Comparison of ENCODE assay signal across 8 cellular contexts in genomic region chr15:40439461-40440299, GRCh38. TPM values are rescaled to one million over a fixed set of nuclear protein-coding genes. Genes with fewer than 3 reads are reported as not detected.
DNase-seq lines count a peak whose midpoint lies in the region; ATAC-seq, FAIRE-seq and TF ChIP-seq lines count a peak whose summit lies in the region.

No MANE protein-coding gene starts in this region.

- in situ Hi-C loops in Panc1 (cut with HindIII; ENCODE audit: low pct_unique_long_range_greater_than_20kb, low sequenced_read_pairs): no loop called here

- BruUV-seq in Panc1 (replicated peaks; lab: Mats Ljungman, UMichigan): no TSS peak

- H3K4me2 ChIP-seq in keratinocyte (ENCODE audit: control insufficient read depth, extremely low read depth, insufficient read depth, low read depth, low read length): peak overlapping the region; percentile 90

- FAIRE-seq in keratinocyte (lab: Jason Lieb, UNC): peak; percentile 49

- peaks cover 3% of the 10 kb centered on the region for H4K20me1 ChIP-seq in keratinocyte (ENCODE audit: control insufficient read depth, extremely low read depth, insufficient read depth, low read length)

- CTCF ChIA-PET in Panc1 (lab: Charles Lee): interaction anchor here (0.5 to 1.3 kb wide), 3 partner anchors 18 to 66 kb away, joined by 4 to 6 read pairs (median 6); no protein-coding TSS in a partner anchor

- peak overlapping the region; percentile 91 for H3K27ac ChIP-seq in Panc1 (ENCODE audit: low read length)
- peak overlapping the region; percentile 40 to 88 for H3K27ac ChIP-seq in breast epithelium
- no peak overlapping the region for H3K27ac ChIP-seq in keratinocyte (ENCODE audit: control insufficient read depth, insufficient read depth, low read length)

- peak; percentile 39 for DNase-seq in stimulated activated CD4-positive, alpha-beta T cell treated with anti-CD3 and anti-CD28 coated beads, Interleukin-1b, Interleukin-23, amount 100 ng/mL, for 48 hours
- DNase-seq in stimulated activated CD4-positive, alpha-beta T cell treated with anti-CD3 and anti-CD28 coated beads, Interleukin-2, amount 100 ng/mL, for 48 hours: no peak
- no peak for DNase-seq in Panc1 (ENCODE audit: low read depth, low spot score)
- peak in 1 of 2 donors; percentile 56 for DNase-seq in breast epithelium (ENCODE audit: low spot score in 2 of 2)
- no peak for DNase-seq in keratinocyte (ENCODE audit: low read depth, low spot score)
- peak; percentile 34 for DNase-seq in stimulated activated CD4-positive, alpha-beta T cell treated with anti-CD3 and anti-CD28 coated beads, Interleukin-4, amount 100 ng/mL, for 1 hour

- peak overlapping the region; percentile 78 for H2AFZ ChIP-seq in keratinocyte (ENCODE audit: control insufficient read depth, low read length)

- H3K4me1 ChIP-seq in Panc1 (ENCODE audit: control insufficient read depth, insufficient read depth, low read length): peaks cover 57% of the 10 kb centered on the region
- peaks cover 13 to 27% of the 10 kb centered on the region in 2 donors for H3K4me1 ChIP-seq in breast epithelium
- H3K4me1 ChIP-seq in keratinocyte (ENCODE audit: control insufficient read depth, extremely low read depth, insufficient read depth, low read length): peaks cover 26% of the 10 kb centered on the region

- POLR2A ChIA-PET in Panc1 (lab: Charles Lee): interaction anchor here (0.6 kb wide), 3 partner anchors 40 to 150 kb away, joined by 4 to 10 read pairs (median 9); no protein-coding TSS in a partner anchor

- H3K27me3 ChIP-seq in Panc1 (ENCODE audit: control insufficient read depth, insufficient read depth, low read length) (no peaks in the 10 kb centered on the region), breast epithelium (no peaks in the 10 kb centered on the region), keratinocyte (ENCODE audit: control insufficient read depth, extremely low read depth, insufficient read depth, low read length) (peaks cover 43% of the 10 kb centered on the region)

- peak overlapping the region; percentile 42 for H3K9ac ChIP-seq in keratinocyte (ENCODE audit: control insufficient read depth, extremely low read depth, insufficient read depth, low read length)

- dilution Hi-C loops in keratinocyte (cut with MboI; ENCODE audit: extremely low pct_ligation_motif_present, low sequenced_read_pairs): no loop called here

- H3K36me3 ChIP-seq in Panc1 (ENCODE audit: control insufficient read depth, insufficient read depth, low read length): no peaks in the 10 kb centered on the region; the same call in 1 of the 2 replicates
- no peaks in the 10 kb centered on the region for H3K36me3 ChIP-seq in breast epithelium
- H3K36me3 ChIP-seq in keratinocyte (ENCODE audit: control insufficient read depth in 2 of 2, extremely low read depth in 1 of 2, insufficient read depth in 2 of 2, low read length in 2 of 2): no peaks in the 10 kb centered on the region

- TF ChIP-seq CTCF in Panc1 (IDR thresholded peaks at IDR 0.05) (no peak), breast epithelium (IDR thresholded peaks at IDR 0.05) (no peak), keratinocyte (optimal IDR thresholded peaks at IDR 0.05 in 1 of 3, IDR thresholded peaks at IDR 0.05 in 1 of 3, conservative IDR thresholded peaks at IDR 0.05 in 1 of 3; ENCODE audit: extremely low read depth in 1 of 3, insufficient read depth in 2 of 3, low read length in 3 of 3) (no peak)

- peaks cover 19% of the 10 kb centered on the region for H3K79me2 ChIP-seq in keratinocyte (ENCODE audit: control insufficient read depth, insufficient read depth, low read length)

- TF ChIP-seq POLR2A in breast epithelium (IDR thresholded peaks at IDR 0.05): no peak

- H3K9me3 ChIP-seq in Panc1 (ENCODE audit: control insufficient read depth, insufficient read depth, low read depth, low read length) (no peaks in the 10 kb centered on the region), breast epithelium (no peaks in the 10 kb centered on the region), keratinocyte (ENCODE audit: control insufficient read depth, low read depth, low read length) (no peaks in the 10 kb centered on the region)

- H3K9me1 ChIP-seq in keratinocyte (ENCODE audit: control insufficient read depth, extremely low read depth, insufficient read depth, low read length): no peaks in the 10 kb centered on the region

- intact Hi-C loops in Panc1 (cut with micrococcal nuclease; ENCODE audit: unreplicated experiment) (loop anchor here (5.0 kb wide), 1 partner anchor 68 kb away; no protein-coding TSS in a partner anchor), breast epithelium (cut with DNase I; ENCODE audit: low total_unique reads) (no loop called here)

- peak overlapping the region; percentile 65 to 80 for H3K4me3 ChIP-seq in Panc1 (ENCODE audit: low read depth in 2 of 2, low read length in 2 of 2)
- peak overlapping the region; percentile 86 to 93 (median 86) for H3K4me3 ChIP-seq in breast epithelium
- H3K4me3 ChIP-seq in keratinocyte (ENCODE audit: control insufficient read depth in 2 of 3, extremely low read depth in 1 of 3, insufficient read depth in 2 of 3, low read depth in 1 of 3, low read length in 3 of 3): peak overlapping the region; percentile 75 to 77 (median 75)

- ATAC-seq in Panc1: peak; percentile 47
- ATAC-seq in GM21723 (IDR thresholded peaks at IDR 0.05; ENCODE audit: unreplicated experiment): no peak
- no peak for ATAC-seq in HG03135 (IDR thresholded peaks at IDR 0.05; ENCODE audit: unreplicated experiment)

RNA-seq across cellular contexts. Expression of gene BAHD1, which starts 1.1 kb away (rescaled TPM):
- total RNA-seq in Panc1 (2021; ENCODE audit: unreplicated experiment) (40.6 TPM), breast epithelium (10 to 100 TPM in 2 of 3 donors, 1 to 10 TPM in 1; 9.9 to 14.6 (median 11.8) TPM)
- polyA plus RNA-seq in Panc1 (2012; ENCODE audit: insufficient read length): 36.7 TPM
- 4.8 to 6.9 TPM (median 6.8 TPM) in 3 replicates for polyA plus RNA-seq in keratinocyte
- 2.1 TPM for polyA plus RNA-seq in keratinocyte (2011; ENCODE audit: low read depth)
- 4.7 and 7.3 TPM in 2 replicates for polyA plus RNA-seq in keratinocyte (2011; cell fraction: cytosol; rRNA removed)
- polyA plus RNA-seq in keratinocyte (2011; cell fraction: nucleus; rRNA removed): 19.0 and 21.5 TPM in 2 replicates
- 11.5 and 11.9 TPM in 2 replicates for polyA plus RNA-seq in keratinocyte (2012; ENCODE audit: low replicate concordance)
- polyA minus RNA-seq in keratinocyte: 7.7 to 18.9 TPM (median 7.7 TPM) in 3 replicates
- 10.4 TPM for polyA minus RNA-seq in keratinocyte (2011; cell fraction: cytosol; rRNA and poly(A)+ RNA removed)
- 12.7 and 13.2 TPM in 2 replicates for polyA minus RNA-seq in keratinocyte (2011; cell fraction: nucleus; rRNA and poly(A)+ RNA removed)

RNA-seq across cellular contexts. Expression of gene CHST14, which starts 31.1 kb away (rescaled TPM):
- total RNA-seq in Panc1 (2021; ENCODE audit: unreplicated experiment) (42.4 TPM), breast epithelium (10 to 100 TPM in 1 of 3 donors, 1 to 10 TPM in 2; 8.8 to 10.8 (median 9.3) TPM)
- 48.2 TPM for polyA plus RNA-seq in Panc1 (2012; ENCODE audit: insufficient read length)
- 1.1 to 4.4 TPM (median 1.5 TPM) in 3 replicates for polyA plus RNA-seq in keratinocyte
- polyA plus RNA-seq in keratinocyte (2011; ENCODE audit: low read depth): 1.1 TPM
- 0.88 and 0.91 TPM in 2 replicates for polyA plus RNA-seq in keratinocyte (2011; cell fraction: cytosol; rRNA removed)
- 3.9 and 4.0 TPM in 2 replicates for polyA plus RNA-seq in keratinocyte (2011; cell fraction: nucleus; rRNA removed)
- polyA plus RNA-seq in keratinocyte (2012; ENCODE audit: low replicate concordance): 2.2 and 4.2 TPM in 2 replicates
- 1.2 to 3.6 TPM (median 1.5 TPM) in 3 replicates for polyA minus RNA-seq in keratinocyte
- polyA minus RNA-seq in keratinocyte (2011; cell fraction: cytosol; rRNA and poly(A)+ RNA removed): 1.7 TPM
- 1.9 TPM in 2 replicates for polyA minus RNA-seq in keratinocyte (2011; cell fraction: nucleus; rRNA and poly(A)+ RNA removed)

RNA-seq across cellular contexts. Expression of gene IVD, which starts 34.1 kb away (rescaled TPM):
- total RNA-seq in Panc1 (2021; ENCODE audit: unreplicated experiment) (74.6 TPM), breast epithelium (10 to 100 TPM; 43.8 to 72.7 (median 62.6) TPM)
- 57.8 TPM for polyA plus RNA-seq in Panc1 (2012; ENCODE audit: insufficient read length)
- polyA plus RNA-seq in keratinocyte: 13.0 to 18.1 TPM (median 14.2 TPM) in 3 replicates
- polyA plus RNA-seq in keratinocyte (2011; ENCODE audit: low read depth): 1.3 TPM
- 8.5 and 9.2 TPM in 2 replicates for polyA plus RNA-seq in keratinocyte (2011; cell fraction: cytosol; rRNA removed)
- polyA plus RNA-seq in keratinocyte (2011; cell fraction: nucleus; rRNA removed): 22.2 and 24.6 TPM in 2 replicates
- 2.2 and 11.4 TPM in 2 replicates for polyA plus RNA-seq in keratinocyte (2012; ENCODE audit: low replicate concordance)
- 13.9 to 17.1 TPM (median 15.0 TPM) in 3 replicates for polyA minus RNA-seq in keratinocyte
- 13.2 TPM for polyA minus RNA-seq in keratinocyte (2011; cell fraction: cytosol; rRNA and poly(A)+ RNA removed)
- polyA minus RNA-seq in keratinocyte (2011; cell fraction: nucleus; rRNA and poly(A)+ RNA removed): 11.8 and 20.4 TPM in 2 replicates

RNA-seq across cellular contexts. Expression of gene KNSTRN, which starts 57.2 kb away (rescaled TPM):
- 74.6 TPM for total RNA-seq in Panc1 (2021; ENCODE audit: unreplicated experiment)
- polyA plus RNA-seq in Panc1 (2012; ENCODE audit: insufficient read length): 27.8 TPM
- total RNA-seq in breast epithelium: 10 to 100 TPM in 2 of 3 donors, 1 to 10 TPM in 1; 9.1 to 19.8 (median 12.1) TPM
- polyA plus RNA-seq in keratinocyte: 21.0 to 42.8 TPM (median 42.4 TPM) in 3 replicates
- polyA plus RNA-seq in keratinocyte (2011; ENCODE audit: low read depth): 47.0 TPM
- polyA plus RNA-seq in keratinocyte (2011; cell fraction: cytosol; rRNA removed): 22.2 and 37.8 TPM in 2 replicates
- 22.5 and 30.4 TPM in 2 replicates for polyA plus RNA-seq in keratinocyte (2011; cell fraction: nucleus; rRNA removed)
- 12.5 and 33.3 TPM in 2 replicates for polyA plus RNA-seq in keratinocyte (2012; ENCODE audit: low replicate concordance)
- 17.3 to 74.2 TPM (median 19.2 TPM) in 3 replicates for polyA minus RNA-seq in keratinocyte
- polyA minus RNA-seq in keratinocyte (2011; cell fraction: cytosol; rRNA and poly(A)+ RNA removed): 18.4 TPM
- polyA minus RNA-seq in keratinocyte (2011; cell fraction: nucleus; rRNA and poly(A)+ RNA removed): 9.4 and 21.8 TPM in 2 replicates

Comparison
In these comparisons a context has a peak if more than half of its experiments do, and no peak if none do; other contexts are left out.
1. DNase-seq: peak in stimulated activated CD4-positive, alpha-beta T cell treated with anti-CD3 and anti-CD28 coated beads, Interleukin-1b, Interleukin-23, amount 100 ng/mL, for 48 hours (single experiment) and stimulated activated CD4-positive, alpha-beta T cell treated with anti-CD3 and anti-CD28 coated beads, Interleukin-4, amount 100 ng/mL, for 1 hour (single experiment); none in stimulated activated CD4-positive, alpha-beta T cell treated with anti-CD3 and anti-CD28 coated beads, Interleukin-2, amount 100 ng/mL, for 48 hours (0 of 2), Panc1 (single experiment) and keratinocyte (single experiment).
2. Peak in every context shown above with its lines, with median percentiles within 50 percentile points of each other: H3K4me3 ChIP-seq.